ENCODE assay signal across 20 cellular contexts in the genomic region with DNA sequence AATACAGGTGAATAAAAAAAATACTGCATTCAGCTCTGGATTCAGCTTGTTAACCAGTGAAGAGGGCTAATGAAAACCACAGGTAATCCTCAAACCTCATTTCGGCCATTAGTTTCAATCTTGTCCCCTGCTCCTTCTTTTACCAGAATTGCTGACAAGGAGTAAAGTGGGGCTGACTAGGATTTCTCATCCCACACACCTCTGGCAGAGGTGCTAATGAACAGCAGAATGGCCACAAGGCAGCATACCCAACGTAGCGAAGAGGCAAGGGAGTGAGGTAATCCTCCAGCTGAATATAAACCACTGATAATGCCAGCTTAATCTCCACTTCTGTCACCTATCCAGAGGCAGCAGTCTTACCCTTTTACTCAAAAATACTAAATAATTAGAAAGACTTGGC.
"Had no signal": no experiment of that assay in that cellular context is flagged by ENCODE, and none has a peak within 500 bp of the region (broad histone marks: within the 10 kb centered on the region; RNA-seq: fewer than 3 reads in every experiment).

No MANE protein-coding gene starts in this region.

- H3K36me3 Mint-ChIP-seq: memory B cell; natural killer cell treated with Interleukin-12 subunit alpha and Interleukin-12 subunit beta and Interleukin-15 and Interleukin-18, amount 100 ng/mL, for 72 hours had no signal

- H3K4me1 ChIP-seq: right atrium auricular region had no signal

- H3K27me3 ChIP-seq: right atrium auricular region, upper lobe of left lung had no signal

- H3K4me1 Mint-ChIP-seq: activated CD4-positive, alpha-beta T cell treated with anti-CD3 and anti-CD28 coated beads for 36 hours; memory B cell had no signal

- H3K9me3 ChIP-seq: left ventricle myocardium inferior, right atrium auricular region, upper lobe of left lung had no signal

- FAIRE-seq: astrocyte, endometrium had no signal

- H3K4me3 ChIP-seq: left ventricle myocardium inferior, right atrium auricular region, smooth muscle cell, upper lobe of left lung had no signal

- ATAC-seq: activated CD4-positive, alpha-beta T cell treated with anti-CD3 and anti-CD28 coated beads for 36 hours; activated CD8-positive, alpha-beta T cell treated with anti-CD3 and anti-CD28 coated beads for 36 hours; activated T-cell treated with anti-CD3 and anti-CD28 coated beads, Interleukin-2, amount 50 U/mL, for 4 hours; natural killer cell treated with Interleukin-12 subunit alpha and Interleukin-12 subunit beta and Interleukin-15 and Interleukin-18, amount 100 ng/mL, for 72 hours; stimulated activated naive CD8-positive, alpha-beta T cell treated with anti-CD3 and anti-CD28 coated beads, Interleukin-15, Interleukin-2, amounts not matched to agents 100 U/mL and 50 U/mL, for 24 hours had no signal

- DNase-seq: activated CD4-positive, alpha-beta T cell treated with anti-CD3 and anti-CD28 coated beads for 36 hours; activated CD8-positive, alpha-beta T cell treated with anti-CD3 and anti-CD28 coated beads for 36 hours; activated effector memory CD4-positive, alpha-beta T cell treated with Interleukin-2 at 50 U/mL for 16 hours; activated naive CD4-positive, alpha-beta T cell treated with anti-CD3 and anti-CD28 coated beads, Interleukin-2, amount 50 U/mL, for 16 hours; activated T-cell treated with anti-CD3 and anti-CD28 coated beads, Interleukin-2, amount 50 U/mL, for 4 hours; hippocampal formation; left ventricle myocardium inferior; stimulated activated CD4-positive, alpha-beta T cell treated with anti-CD3 and anti-CD28 coated beads, Interleukin-4, amount 100 ng/mL, for 4 hours; stimulated activated CD8-positive, alpha-beta memory T cell treated with anti-CD3 and anti-CD28 coated beads, Interleukin-4, amount 100 ng/mL, for 48 hours; stimulated activated naive CD8-positive, alpha-beta T cell treated with anti-CD3 and anti-CD28 coated beads, Interleukin-15, Interleukin-2, amounts not matched to agents 100 U/mL and 50 U/mL, for 24 hours; T-helper 1 cell; T1000 had no signal

- H3K27me3 Mint-ChIP-seq: activated CD4-positive, alpha-beta T cell treated with anti-CD3 and anti-CD28 coated beads for 36 hours; activated CD8-positive, alpha-beta T cell treated with anti-CD3 and anti-CD28 coated beads for 36 hours; memory B cell; natural killer cell treated with Interleukin-12 subunit alpha and Interleukin-12 subunit beta and Interleukin-15 and Interleukin-18, amount 100 ng/mL, for 72 hours had no signal

- H3K27ac Mint-ChIP-seq: activated CD4-positive, alpha-beta T cell treated with anti-CD3 and anti-CD28 coated beads for 36 hours; activated CD8-positive, alpha-beta T cell treated with anti-CD3 and anti-CD28 coated beads for 36 hours; memory B cell; natural killer cell treated with Interleukin-12 subunit alpha and Interleukin-12 subunit beta and Interleukin-15 and Interleukin-18, amount 100 ng/mL, for 72 hours had no signal

- H3K36me3 ChIP-seq: left ventricle myocardium inferior, right atrium auricular region, upper lobe of left lung had no signal

- H3K9me3 Mint-ChIP-seq: activated T-cell treated with anti-CD3 and anti-CD28 coated beads, Interleukin-2, amount 50 U/mL, for 4 hours; memory B cell had no signal

- H3K27ac ChIP-seq: left ventricle myocardium inferior, right atrium auricular region, upper lobe of left lung, VCaP had no signal

- H3K4me3 Mint-ChIP-seq: activated CD4-positive, alpha-beta T cell treated with anti-CD3 and anti-CD28 coated beads for 36 hours; activated CD8-positive, alpha-beta T cell treated with anti-CD3 and anti-CD28 coated beads for 36 hours; activated T-cell treated with anti-CD3 and anti-CD28 coated beads, Interleukin-2, amount 50 U/mL, for 4 hours; memory B cell; natural killer cell treated with Interleukin-12 subunit alpha and Interleukin-12 subunit beta and Interleukin-15 and Interleukin-18, amount 100 ng/mL, for 72 hours had no signal
